8 cellular contexts compared by ENCODE assay signal in the genomic region with DNA sequence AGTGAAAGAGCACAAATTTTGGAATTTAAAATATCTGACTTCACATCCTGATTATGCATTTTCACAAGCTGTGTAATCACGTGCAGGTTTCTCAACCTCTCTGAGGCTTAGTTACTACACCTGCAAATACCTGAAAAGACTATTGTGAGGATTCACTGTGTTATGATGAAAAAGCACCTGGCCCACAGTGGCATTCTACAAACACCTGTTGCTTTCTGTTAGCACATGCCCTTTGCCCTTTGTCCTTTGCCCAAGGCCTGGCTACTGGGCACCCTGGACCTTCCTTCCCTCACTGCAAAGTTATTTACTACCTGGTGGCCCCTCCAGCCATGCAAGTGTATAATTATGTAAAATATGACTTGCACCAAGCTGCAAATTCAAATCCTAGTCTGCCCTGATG.
"Had no signal": no experiment of that assay in that cellular context is flagged by ENCODE, and none has a peak within 500 bp of the region (broad histone marks: within the 10 kb centered on the region; RNA-seq: fewer than 3 reads in every experiment).

No MANE protein-coding gene starts in this region.

- H3K27ac ChIP-seq: GM23248 had no signal

- H3K9me3 ChIP-seq: HAP-1 had no signal

- H3K36me3 ChIP-seq: HAP-1 had no signal

- H3K9ac ChIP-seq: GM23248 had no signal

- H3K4me1 ChIP-seq: HAP-1 had no signal

- H3K4me3 Mint-ChIP-seq: IgD-negative memory B cell had no signal

- DNase-seq: GM23248, GOT3, H7, KBM-7 had no signal

- H2AFZ ChIP-seq: GM23248 had no signal

- H3K9me3 Mint-ChIP-seq: IgD-negative memory B cell had no signal

- H3K27ac Mint-ChIP-seq: IgD-negative memory B cell had no signal

- H3K36me3 Mint-ChIP-seq: IgD-negative memory B cell had no signal

- H3K27me3 Mint-ChIP-seq: IgD-negative memory B cell had no signal

- ATAC-seq: HCT116 had no signal

- FAIRE-seq: HTR-8/SVneo had no signal

- H3K4me3 ChIP-seq: GM23248, HAP-1 had no signal

- H3K4me1 Mint-ChIP-seq: IgD-negative memory B cell had no signal
